16 cellular contexts compared by ENCODE assay signal in genomic region chr3:35383719-35384555, GRCh38.
DNase-seq lines count a peak whose midpoint lies in the region; ATAC-seq and TF ChIP-seq lines count a peak whose summit lies in the region.
"Had no signal": no experiment of that assay in that cellular context is flagged by ENCODE, and none has a peak within 500 bp of the region (broad histone marks: within the 10 kb centered on the region; RNA-seq: fewer than 3 reads in every experiment).

No MANE protein-coding gene starts in this region.

- H3K4me1 ChIP-seq in Panc1 (ENCODE audit: control insufficient read depth, insufficient read depth, low read length), result no peaks in the 10 kb centered on the region

- no peak overlapping the region for H3K27ac Mint-ChIP-seq in stimulated activated effector memory CD8-positive, alpha-beta T cell treated with anti-CD3 and anti-CD28 coated beads, Interleukin-12 subunit alpha, Interleukin-12 subunit beta, amount 100 ng/mL, for 72 hours
- H3K27ac Mint-ChIP-seq: activated B cell treated with CpG ODN at 0.5 μM for 24 hours; CD4-positive, CD25-positive, alpha-beta regulatory T cell; H9; stimulated activated naive CD8-positive, alpha-beta T cell treated with anti-CD3 and anti-CD28 coated beads, Interleukin-15, Interleukin-2, amounts not matched to agents 100 ng/mL and 50 ng/mL, for 24 hours had no signal

- H3K9me3 Mint-ChIP-seq in stimulated activated effector memory CD8-positive, alpha-beta T cell treated with anti-CD3 and anti-CD28 coated beads, Interleukin-12 subunit alpha, Interleukin-12 subunit beta, amount 100 ng/mL, for 72 hours, result peaks cover 14% of the 10 kb centered on the region
- H3K9me3 Mint-ChIP-seq: activated B cell treated with CpG ODN at 0.5 μM for 24 hours; H9; stimulated activated naive CD8-positive, alpha-beta T cell treated with anti-CD3 and anti-CD28 coated beads, Interleukin-15, Interleukin-2, amounts not matched to agents 100 ng/mL and 50 ng/mL, for 24 hours had no signal

- no peaks in the 10 kb centered on the region for H3K27me3 ChIP-seq in Panc1 (ENCODE audit: control insufficient read depth, insufficient read depth, low read length)
- no peaks in the 10 kb centered on the region for H3K27me3 ChIP-seq in dorsolateral prefrontal cortex
- H3K27me3 ChIP-seq: neutrophil had no signal

- in situ Hi-C loops in Panc1 (cut with HindIII; ENCODE audit: low pct_unique_long_range_greater_than_20kb, low sequenced_read_pairs), result no loop called here

- H3K4me3 ChIP-seq in Panc1 (ENCODE audit: low read depth in 2 of 2, low read length in 2 of 2), result no peak overlapping the region
- no peak overlapping the region for H3K4me3 ChIP-seq in dorsolateral prefrontal cortex

- intact Hi-C loops in Panc1 (cut with micrococcal nuclease; ENCODE audit: unreplicated experiment) (no loop called here), dorsolateral prefrontal cortex (cut with DNase I) (no loop called here)

- no peaks in the 10 kb centered on the region for H3K9me3 ChIP-seq in Panc1 (ENCODE audit: control insufficient read depth, insufficient read depth, low read depth, low read length)
- H3K9me3 ChIP-seq: neutrophil had no signal

- CTCF ChIA-PET in Panc1 (lab: Charles Lee), result no interaction called here

- H3K36me3 Mint-ChIP-seq in stimulated activated effector memory CD8-positive, alpha-beta T cell treated with anti-CD3 and anti-CD28 coated beads, Interleukin-12 subunit alpha, Interleukin-12 subunit beta, amount 100 ng/mL, for 72 hours, result no peaks in the 10 kb centered on the region
- H3K36me3 Mint-ChIP-seq: CD4-positive, CD25-positive, alpha-beta regulatory T cell had no signal

- POLR2A ChIA-PET in Panc1 (lab: Charles Lee), result no interaction called here

- no peak overlapping the region for H3K27ac ChIP-seq in Panc1 (ENCODE audit: low read length)
- peak overlapping the region in 34 of 59 donors; percentile 1 to 76 (median 43) for H3K27ac ChIP-seq in dorsolateral prefrontal cortex
- H3K27ac ChIP-seq: neutrophil had no signal

- H3K4me1 Mint-ChIP-seq in stimulated activated effector memory CD8-positive, alpha-beta T cell treated with anti-CD3 and anti-CD28 coated beads, Interleukin-12 subunit alpha, Interleukin-12 subunit beta, amount 100 ng/mL, for 72 hours, result no peaks in the 10 kb centered on the region
- H3K4me1 Mint-ChIP-seq: activated B cell treated with CpG ODN at 0.5 μM for 24 hours; CD4-positive, CD25-positive, alpha-beta regulatory T cell; central memory CD8-positive, alpha-beta T cell; H9 had no signal

- DNase-seq in DMS53 treated with DMSO at 0.1 percent for 48 hours (lab: John Stamatoyannopoulos, UW; ENCODE audit: unreplicated experiment) (peak; percentile 31), Panc1 (ENCODE audit: low read depth, low spot score) (no peak), dorsolateral prefrontal cortex (peak in 1 of 10 donors; percentile 19), occipital lobe (lab: John Stamatoyannopoulos, UW) (peak; percentile 36), dedifferentiated amniotic fluid mesenchymal stem cell (ENCODE audit: extremely low spot score) (no peak)
- DNase-seq in stimulated activated effector memory CD8-positive, alpha-beta T cell treated with anti-CD3 and anti-CD28 coated beads, Interleukin-12 subunit alpha, Interleukin-12 subunit beta, amount 100 ng/mL, for 72 hours (ENCODE audit: low spot score in 2 of 2), result no peak
- DNase-seq: activated B cell treated with CpG ODN at 0.5 μM for 24 hours; CD4-positive, CD25-positive, alpha-beta regulatory T cell; H9; kidney; SHP77 treated with DMSO at 0.1 percent for 48 hours had no signal

- H3K36me3 ChIP-seq in Panc1 (ENCODE audit: control insufficient read depth, insufficient read depth, low read length), result no peaks in the 10 kb centered on the region
- H3K36me3 ChIP-seq: neutrophil had no signal

- no peak overlapping the region for H3K4me3 Mint-ChIP-seq in stimulated activated effector memory CD8-positive, alpha-beta T cell treated with anti-CD3 and anti-CD28 coated beads, Interleukin-12 subunit alpha, Interleukin-12 subunit beta, amount 100 ng/mL, for 72 hours
- H3K4me3 Mint-ChIP-seq: activated B cell treated with CpG ODN at 0.5 μM for 24 hours; CD4-positive, CD25-positive, alpha-beta regulatory T cell; central memory CD8-positive, alpha-beta T cell; H9; stimulated activated naive CD8-positive, alpha-beta T cell treated with anti-CD3 and anti-CD28 coated beads, Interleukin-15, Interleukin-2, amounts not matched to agents 100 ng/mL and 50 ng/mL, for 24 hours had no signal

- peak; percentile 60; the same call in 1 of the 2 replicates for ATAC-seq in Panc1
- no peak for ATAC-seq in HG02571 (IDR thresholded peaks at IDR 0.05; ENCODE audit: unreplicated experiment)
- no peak for ATAC-seq in stimulated activated effector memory CD8-positive, alpha-beta T cell treated with anti-CD3 and anti-CD28 coated beads, Interleukin-12 subunit alpha, Interleukin-12 subunit beta, amount 100 ng/mL, for 72 hours
- no peak for ATAC-seq in GM18519 (IDR thresholded peaks at IDR 0.05; ENCODE audit: low FRiP score, unreplicated experiment)

- TF ChIP-seq CTCF in Panc1 (IDR thresholded peaks at IDR 0.05) (no peak), dorsolateral prefrontal cortex (IDR thresholded peaks at IDR 0.05 in 54 of 56, conservative IDR thresholded peaks at IDR 0.05 in 2 of 56; ENCODE audit: low read depth in 1 of 56, partially characterized antibody in 56 of 56) (no peak)

- no TSS peak for BruUV-seq in Panc1 (replicated peaks; lab: Mats Ljungman, UMichigan)

Comparison
In these comparisons a context has a peak if more than half of its experiments do, and no peak if none do; other contexts are left out.
1. DNase-seq: peak in DMS53 treated with DMSO at 0.1 percent for 48 hours (single experiment) and occipital lobe (single experiment); none in Panc1 (single experiment), stimulated activated effector memory CD8-positive, alpha-beta T cell treated with anti-CD3 and anti-CD28 coated beads, Interleukin-12 subunit alpha, Interleukin-12 subunit beta, amount 100 ng/mL, for 72 hours (0 of 2) and dedifferentiated amniotic fluid mesenchymal stem cell (single experiment).